In the genomic region with DNA sequence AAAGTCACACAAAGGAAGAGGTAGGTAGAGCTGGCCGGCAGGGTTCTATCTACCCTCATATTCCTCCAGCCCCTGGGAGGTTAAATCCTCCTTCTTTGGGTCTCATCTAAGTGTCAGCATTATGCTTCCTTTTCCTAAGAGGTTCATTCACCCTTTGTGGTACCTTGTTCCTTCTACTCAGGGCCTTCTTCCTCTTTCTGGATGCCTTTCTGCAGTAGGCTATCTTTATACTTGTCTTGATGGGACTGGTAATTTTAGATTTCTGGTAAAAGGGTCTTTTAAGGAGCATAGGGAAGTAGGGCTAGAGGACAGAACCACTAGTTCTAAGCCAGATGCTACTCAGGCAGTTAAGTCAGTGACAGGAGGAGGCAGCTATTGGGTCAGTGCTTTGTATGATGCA, we compare ENCODE assay signal across 23 cellular contexts. TPM values are rescaled to one million over a fixed set of nuclear protein-coding genes. Genes with fewer than 3 reads are reported as not detected.
"Had no signal": no experiment of that assay in that cellular context is flagged by ENCODE, and none has a peak within 500 bp of the region (broad histone marks: within the 10 kb centered on the region; RNA-seq: fewer than 3 reads in every experiment).

No MANE protein-coding gene starts in this region.

- ATAC-seq: activated CD8-positive, alpha-beta T cell treated with anti-CD3 and anti-CD28 coated beads for 36 hours; activated T-cell treated with anti-CD3 and anti-CD28 coated beads, Interleukin-2, amount 50 U/mL, for 4 hours; left lung; natural killer cell had no signal

- H3K4me1 Mint-ChIP-seq: memory B cell had no signal

- H3K36me3 Mint-ChIP-seq: memory B cell, natural killer cell had no signal

- H3K4me3 Mint-ChIP-seq: activated CD4-positive, alpha-beta T cell treated with anti-CD3 and anti-CD28 coated beads, Interleukin-2, amount 10 ng/mL, durations not matched to agents 24 days and 14 days; activated CD8-positive, alpha-beta T cell treated with anti-CD3 and anti-CD28 coated beads for 36 hours; activated T-cell treated with anti-CD3 and anti-CD28 coated beads, Interleukin-2, amount 50 U/mL, for 4 hours; memory B cell; natural killer cell had no signal

- H3K4me3 ChIP-seq: coronary artery, left lung, ovary, right lobe of liver, thyroid gland had no signal

- H3K27ac Mint-ChIP-seq: activated CD4-positive, alpha-beta T cell treated with anti-CD3 and anti-CD28 coated beads, Interleukin-2, amount 10 ng/mL, durations not matched to agents 24 days and 14 days; activated CD8-positive, alpha-beta T cell treated with anti-CD3 and anti-CD28 coated beads for 36 hours; memory B cell; natural killer cell had no signal

- H3K9me3 ChIP-seq: left lung, ovary, right lobe of liver, thyroid gland had no signal

- H3K27me3 Mint-ChIP-seq: activated CD8-positive, alpha-beta T cell treated with anti-CD3 and anti-CD28 coated beads for 36 hours had no signal

- H3K4me1 ChIP-seq: left lung, thyroid gland had no signal

- H3K36me3 ChIP-seq: left lung, ovary, right lobe of liver, thyroid gland had no signal

- H3K27ac ChIP-seq: coronary artery, left lung, ovary, right lobe of liver, thyroid gland had no signal

- H3K9me3 Mint-ChIP-seq: activated CD8-positive, alpha-beta T cell treated with anti-CD3 and anti-CD28 coated beads for 36 hours; activated T-cell treated with anti-CD3 and anti-CD28 coated beads, Interleukin-2, amount 50 U/mL, for 4 hours; memory B cell; natural killer cell had no signal

- H3K27me3 ChIP-seq: left lung, ovary, right lobe of liver, thyroid gland had no signal

- DNase-seq: activated CD4-positive, alpha-beta T cell treated with anti-CD3 and anti-CD28 coated beads, Interleukin-2, amount 10 ng/mL, durations not matched to agents 24 days and 14 days; activated CD8-positive, alpha-beta T cell treated with anti-CD3 and anti-CD28 coated beads for 36 hours; activated effector memory CD4-positive, alpha-beta T cell treated with anti-CD3 and anti-CD28 coated beads, Interleukin-2, amount 50 U/mL, for 16 hours; activated naive CD4-positive, alpha-beta T cell treated with anti-CD3 and anti-CD28 coated beads, Interleukin-2, amount 50 U/mL, for 16 hours; activated T-cell treated with anti-CD3 and anti-CD28 coated beads, Interleukin-2, amount 50 U/mL, for 4 hours; aorta; erythroblast; foreskin melanocyte; head of caudate nucleus; left lung; natural killer cell; ovary; right lobe of liver; small intestine; stimulated activated CD4-positive, alpha-beta T cell treated with anti-CD3 and anti-CD28 coated beads, Interleukin-4, amount 100 ng/mL, for 1 hour; SW 1271; thyroid gland had no signal

RNA-seq across cellular contexts. Expression of a gene that starts 13.7 kb away (rescaled TPM):
- total RNA-seq: activated CD4-positive, alpha-beta T cell treated with anti-CD3 and anti-CD28 coated beads, Interleukin-2, amount 10 ng/mL, durations not matched to agents 24 days and 14 days; activated CD8-positive, alpha-beta T cell treated with anti-CD3 and anti-CD28 coated beads for 36 hours; activated T-cell treated with anti-CD3 and anti-CD28 coated beads, Interleukin-2, amount 50 U/mL, for 4 hours; aorta; left lung; natural killer cell; ovary; pulmonary artery endothelial cell; right lobe of liver; T-helper 2 cell treated with Interferon-gamma antibody and Interleukin-4, amounts not matched to agents 100 ng/mL and 5 ng/mL, for 36 hours; urinary bladder had no signal
- polyA plus RNA-seq: aorta, keratinocyte, ovary, small intestine, urinary bladder had no signal
